Comparison of ENCODE assay signal across 8 cellular contexts in genomic region chr10:94545277-94546057, GRCh38. TPM values are rescaled to one million over a fixed set of nuclear protein-coding genes. Genes with fewer than 3 reads are reported as not detected.
DNase-seq lines count a peak whose midpoint lies in the region; ATAC-seq and TF ChIP-seq lines count a peak whose summit lies in the region.

TSS of gene HELLS (plus strand) at chr10:94545788. CDS start at chr10:94545922, 134 bp downstream.

- H3K36me3 Mint-ChIP-seq in activated naive CD8-positive, alpha-beta T cell: peaks cover 5% of the 10 kb centered on the region

- peak within 1 kb of the TSS; percentile 98 for H3K4me3 Mint-ChIP-seq in activated naive CD8-positive, alpha-beta T cell

- H2AFZ ChIP-seq in parathyroid adenoma: peak within 1 kb of the TSS; percentile 91

- H3K36me3 ChIP-seq in parathyroid adenoma (ENCODE audit: control insufficient read depth, insufficient read depth, low read length) (no peaks in the 10 kb centered on the region), tibial artery (no peaks in the 10 kb centered on the region)

- ATAC-seq in HG02610 (IDR thresholded peaks at IDR 0.05; ENCODE audit: unreplicated experiment) (peak; percentile 76), Right ventricle myocardium superior (ENCODE audit: poor library complexity) (peak; percentile 94)

- TF ChIP-seq CTCF in GM12864 (IDR thresholded peaks at IDR 0.05; ENCODE audit: low read depth, low read length, missing control alignments) (no peak), parathyroid adenoma (IDR thresholded peaks at IDR 0.05) (no peak), tibial artery (IDR thresholded peaks at IDR 0.05) (peak in 1 of 2 experiments; percentile 16)

- H3K27me3 ChIP-seq in parathyroid adenoma (ENCODE audit: control insufficient read depth, insufficient read depth, low read length) (no peaks in the 10 kb centered on the region), tibial artery (no peaks in the 10 kb centered on the region)

- H3K27ac Mint-ChIP-seq in activated naive CD8-positive, alpha-beta T cell: peak within 1 kb of the TSS; percentile 99

- H3K27ac ChIP-seq in parathyroid adenoma (peak within 1 kb of the TSS; percentile 26), tibial artery (peak within 1 kb of the TSS; percentile 58 to 73)

- peak within 1 kb of the TSS; percentile 78 for H3K4me3 ChIP-seq in GM12864 (ENCODE audit: low read depth, low read length)
- peak within 1 kb of the TSS; percentile 58 for H3K4me3 ChIP-seq in parathyroid adenoma (ENCODE audit: low read depth, low read length)
- H3K4me3 ChIP-seq in tibial artery: peak within 1 kb of the TSS; percentile 59 to 65

- H3K9ac ChIP-seq in parathyroid adenoma: no peak within 1 kb of the TSS

- H3K79me2 ChIP-seq in parathyroid adenoma: no peaks in the 10 kb centered on the region

- no peaks in the 10 kb centered on the region for H3K9me3 Mint-ChIP-seq in activated naive CD8-positive, alpha-beta T cell (ENCODE audit: low read depth)

- DNase-seq in GM12864 (ENCODE audit: low read depth) (peak; percentile 70), NCI-H1048 (lab: John Stamatoyannopoulos, UW) (peak; percentile 60), SKM-1 treated with dmso at 0.1 percent for 144 hours (lab: John Stamatoyannopoulos, UW; ENCODE audit: unreplicated experiment) (peak; percentile 88), Right ventricle myocardium superior (peak; percentile 78), tibial artery (peak; percentile 45 to 84)

- H3K4me2 ChIP-seq in parathyroid adenoma (ENCODE audit: low read length): peak within 1 kb of the TSS; percentile 95

- H3K9me3 ChIP-seq in parathyroid adenoma (ENCODE audit: control insufficient read depth, low read length): no peaks in the 10 kb centered on the region
- H3K9me3 ChIP-seq in tibial artery: no peaks in the 10 kb centered on the region

- intact Hi-C loops in Right ventricle myocardium superior (cut with DNase I): no loop called here
- intact Hi-C loops in tibial artery (cut with DNase I; ENCODE audit: low total_unique reads): no loop called here

- H3K4me1 ChIP-seq in parathyroid adenoma (peaks cover 3% of the 10 kb centered on the region), tibial artery (peaks cover 0 to 21% (median 9%) of the 10 kb centered on the region in 4 donors)

- H3K4me1 Mint-ChIP-seq in activated naive CD8-positive, alpha-beta T cell (ENCODE audit: low read depth): peaks cover 24% of the 10 kb centered on the region

- no peaks in the 10 kb centered on the region for H3K27me3 Mint-ChIP-seq in activated naive CD8-positive, alpha-beta T cell

RNA-seq across cellular contexts. Expression of gene HELLS, which starts in this region (rescaled TPM):
- total RNA-seq in Right ventricle myocardium superior: 1.6 TPM

Comparison
In these comparisons a context has a peak if more than half of its experiments do, and no peak if none do; other contexts are left out.
1. Peak in every context shown above with its lines: DNase-seq, ATAC-seq, H3K4me3 ChIP-seq and H3K27ac ChIP-seq.